8 cellular contexts compared by ENCODE assay signal in the genomic region with DNA sequence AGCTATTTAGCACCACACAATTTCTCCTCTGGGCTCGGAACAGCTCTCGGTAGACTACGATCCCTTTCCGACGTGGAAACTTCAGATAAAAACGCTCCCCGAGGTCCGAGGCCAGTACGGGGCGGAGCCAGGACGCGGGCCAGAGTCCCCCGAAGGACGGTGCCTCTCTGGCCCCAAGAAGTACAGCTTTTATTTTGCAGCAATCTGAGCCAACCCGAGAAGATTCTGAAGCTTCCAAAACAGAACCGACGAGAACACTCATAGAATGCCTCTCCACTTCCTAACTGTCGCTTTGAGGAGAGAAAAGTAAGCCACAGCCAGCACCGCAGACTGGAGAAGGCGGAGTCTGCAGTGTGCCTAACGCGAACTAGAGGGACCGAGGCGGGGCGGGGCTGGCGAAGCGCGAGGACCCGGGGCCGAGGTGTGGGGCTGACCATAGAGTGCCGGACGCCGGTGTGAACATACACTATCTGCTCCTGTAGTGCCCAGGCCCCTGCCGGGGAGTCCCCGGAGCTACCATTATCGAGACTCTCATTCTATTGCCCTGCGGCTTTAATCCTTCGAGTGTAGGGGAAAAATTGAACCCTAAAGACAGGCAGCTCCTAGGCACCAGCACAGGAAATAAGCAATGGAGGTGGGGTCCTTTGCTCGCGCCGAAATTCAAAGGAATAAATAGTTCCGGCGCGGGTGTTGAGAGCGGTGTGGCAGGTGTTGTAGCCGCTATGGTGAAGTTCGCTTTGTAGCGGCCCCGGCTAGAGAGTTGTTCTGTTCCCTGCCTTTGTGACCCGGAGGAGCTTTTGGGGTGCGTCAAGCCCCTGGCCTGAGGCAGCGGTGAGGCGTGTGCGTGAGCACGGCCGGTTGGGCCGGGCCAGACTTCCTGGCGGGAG. TPM values are rescaled to one million over a fixed set of nuclear protein-coding genes. Genes with fewer than 3 reads are reported as not detected.
A peak's percentile ranks its signal among the peaks of the same experiment; 100 is the strongest.
DNase-seq lines count a peak whose midpoint lies in the region; TF ChIP-seq lines count a peak whose summit lies in the region.

A gene (plus strand): TSS at position 663 of the 887 bp plus-strand sequence. CDS start 1,076 bp downstream, outside the sequence.

- H3K4me3 ChIP-seq in NB4 (ENCODE audit: low read depth, low read length): peak within 1 kb of the TSS; percentile 100
- H3K4me3 ChIP-seq in SK-N-MC: peak within 1 kb of the TSS; percentile 92

- no peaks in the 10 kb centered on the region for H3K9me3 Mint-ChIP-seq in HFFc6

- no peak for TF ChIP-seq CTCF in HFFc6 (IDR thresholded peaks at IDR 0.05)
- TF ChIP-seq CTCF in NB4 (IDR thresholded peaks at IDR 0.05; ENCODE audit: low read depth, low read length): no peak

- H3K9ac ChIP-seq in SK-N-MC (ENCODE audit: insufficient read length): peak within 1 kb of the TSS; percentile 97

- TF ChIP-seq POLR2A in NB4 (IDR thresholded peaks at IDR 0.05; ENCODE audit: extremely low read depth, insufficient read length): peak; percentile 92

- peak; percentile 58 for DNase-seq in GM04503 (ENCODE audit: low read depth)
- peak; percentile 83 for DNase-seq in HFFc6
- DNase-seq in NB4 (ENCODE audit: low read depth): peak; percentile 91
- DNase-seq in SK-N-MC (ENCODE audit: low read depth, low spot score): peak; percentile 79
- peak; percentile 95 for DNase-seq in activated naive CD4-positive, alpha-beta T cell treated with anti-CD3 and anti-CD28 coated beads, Interleukin-2, amount 50 U/mL, for 16 hours
- peak; percentile 92 for DNase-seq in globus pallidus (ENCODE audit: low spot score)
- DNase-seq in nucleus accumbens (lab: John Stamatoyannopoulos, UW): peak; percentile 35 to 96 (median 87)

- H3K4me3 Mint-ChIP-seq in HFFc6: peak within 1 kb of the TSS; percentile 97

- H3K27ac Mint-ChIP-seq in HFFc6: peak within 1 kb of the TSS; percentile 99

- peaks cover 18% of the 10 kb centered on the region for H3K36me3 ChIP-seq in SK-N-MC (ENCODE audit: insufficient read depth, low read length)

- H3K36me3 Mint-ChIP-seq in HFFc6 (ENCODE audit: low read depth): no peaks in the 10 kb centered on the region

- H3K4me1 Mint-ChIP-seq in HFFc6 (ENCODE audit: low read depth): peaks cover 37% of the 10 kb centered on the region

- no peaks in the 10 kb centered on the region; the same call in 1 of the 2 replicates for H3K27me3 Mint-ChIP-seq in HFFc6 (ENCODE audit: insufficient read depth)

- H3K9me3 ChIP-seq in SK-N-MC (ENCODE audit: low read depth, low read length): no peaks in the 10 kb centered on the region

- peak within 1 kb of the TSS; percentile 97 for H3K27ac ChIP-seq in SK-N-MC
- peak within 1 kb of the TSS; percentile 73 for H3K27ac ChIP-seq in temporal lobe (ENCODE audit: low read depth, low read length)

RNA-seq across cellular contexts. Expression of the gene that starts here (rescaled TPM):
- 10 to 100 TPM; 18.7 to 35.7 (median 33.8) TPM for total RNA-seq in HFFc6 (2021; fragmentation: NEBNext Ultra II Directional; extraction: Animal tissue kit (Norgen Biotek cat#: 25700))
- total RNA-seq in temporal lobe: 18.4 TPM

Comparison
In these comparisons a context has a peak if more than half of its experiments do, and no peak if none do; other contexts are left out.
1. Peak in every context shown above with its lines: DNase-seq, H3K4me3 ChIP-seq and H3K27ac ChIP-seq.